1 cellular context compared by ENCODE assay signal in the genomic region with DNA sequence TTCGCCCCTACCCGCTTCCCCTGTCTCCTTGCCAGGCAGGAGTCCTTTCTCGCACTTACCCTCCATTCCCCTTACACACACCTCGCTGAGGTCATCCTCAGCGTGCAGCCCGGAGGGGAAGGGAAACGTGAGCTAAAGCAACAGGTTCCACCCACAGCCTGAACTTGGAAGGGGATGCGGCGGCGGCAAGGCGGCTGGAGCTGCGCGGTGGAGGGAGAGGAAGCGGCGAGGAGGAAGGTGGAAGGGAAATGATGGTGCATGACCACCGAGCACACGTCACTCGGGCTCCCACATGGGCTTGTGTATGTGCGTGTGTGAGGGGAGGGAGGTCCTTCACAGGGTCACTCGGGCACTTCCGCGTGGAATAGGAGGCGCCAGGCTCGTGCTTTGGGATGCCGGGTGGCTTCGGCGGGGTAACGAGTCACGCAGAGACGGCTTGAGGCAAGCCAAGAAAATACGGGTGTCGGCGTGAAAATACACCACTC.
TF ChIP-seq lines count a peak whose summit lies in the region.

No MANE protein-coding gene starts in this region.

TF ChIP-seq in HEK293, 187 proteins besides CTCF, POLR2A, EP300 and RAD21 (continued from another document and continues in another):
- TF ChIP-seq PATZ1 (tag by site-specific recombination; IDR thresholded peaks at IDR 0.05) (0 out of 2 replicates have a peak, but pooled peaks have one; percentile 87), ZNF248 (tag by site-specific recombination; IDR thresholded peaks at IDR 0.05) (no peak), SP7 (tag by site-specific recombination; IDR thresholded peaks at IDR 0.05) (peak; percentile 88; the same call in 1 of the 2 replicates), IKZF3 (tag by site-specific recombination; IDR thresholded peaks at IDR 0.05) (peak; percentile 57), ZBTB21 (tag by site-specific recombination; IDR thresholded peaks at IDR 0.05) (peak; percentile 80), ZNF501 (tag by site-specific recombination; IDR thresholded peaks at IDR 0.05) (peak; percentile 86; the same call in 1 of the 2 replicates), ZNF394 (tag by site-specific recombination; IDR thresholded peaks at IDR 0.05; ENCODE audit: borderline replicate concordance) (0 out of 2 replicates have a peak, but pooled peaks have one; percentile 25), ZNF157 (tag by site-specific recombination; IDR thresholded peaks at IDR 0.05) (no peak), ZNF623 (tag by site-specific recombination; IDR thresholded peaks at IDR 0.05) (no peak), OSR2 (tag by site-specific recombination; IDR thresholded peaks at IDR 0.05) (no peak), KLF17 (tag by site-specific recombination; IDR thresholded peaks at IDR 0.05) (peak; percentile 71), ZBTB26 (tag by site-specific recombination; optimal IDR thresholded peaks at IDR 0.05) (no peak), ZSCAN16 (tag by site-specific recombination; IDR thresholded peaks at IDR 0.05) (no peak), ZBTB1 (tag by site-specific recombination; IDR thresholded peaks at IDR 0.05) (no peak), ZNF791 (tag by site-specific recombination; IDR thresholded peaks at IDR 0.05) (no peak), OVOL3 (tag by site-specific recombination; IDR thresholded peaks at IDR 0.05) (peak; percentile 42; the same call in 1 of the 2 replicates), ZNF221 (tag by site-specific recombination; IDR thresholded peaks at IDR 0.05; ENCODE audit: borderline replicate concordance) (no peak), PRDM1 (tag by site-specific recombination; IDR thresholded peaks at IDR 0.05) (peak; percentile 88), ZNF19 (tag by site-specific recombination; IDR thresholded peaks at IDR 0.05; ENCODE audit: low read depth) (no peak), ZNF571 (tag by site-specific recombination; IDR thresholded peaks at IDR 0.05) (no peak), KLF1 (tag by site-specific recombination; IDR thresholded peaks at IDR 0.05) (peak; percentile 10; the same call in 1 of the 2 replicates), ZNF184 (tag by site-specific recombination; IDR thresholded peaks at IDR 0.05) (no peak), BCL11B (tag by site-specific recombination; IDR thresholded peaks at IDR 0.05; ENCODE audit: low read depth) (peak; percentile 29; the same call in 1 of the 2 replicates), ZFP37 (tag by site-specific recombination; IDR thresholded peaks at IDR 0.05) (peak; percentile 97), ZNF239 (tag by site-specific recombination; IDR thresholded peaks at IDR 0.05) (peak; percentile 32; the same call in 1 of the 2 replicates), SP2 (tag by site-specific recombination; IDR thresholded peaks at IDR 0.05) (peak; percentile 72), ZNF10 (tag by site-specific recombination; IDR thresholded peaks at IDR 0.05) (peak; percentile 40; the same call in 1 of the 2 replicates), ZNF426 (tag by site-specific recombination; IDR thresholded peaks at IDR 0.05) (no peak), ZNF169 (tag by site-specific recombination; IDR thresholded peaks at IDR 0.05) (no peak), ZNF146 (tag by site-specific recombination; IDR thresholded peaks at IDR 0.05) (no peak), ZBTB17 (tag by site-specific recombination; IDR thresholded peaks at IDR 0.05) (peak; percentile 84), ZNF777 (tag by site-specific recombination; IDR thresholded peaks at IDR 0.05; ENCODE audit: borderline replicate concordance) (peak; percentile 43; the same call in 1 of the 2 replicates), ZNF843 (tag by site-specific recombination; IDR thresholded peaks at IDR 0.05) (peak; percentile 63; the same call in 1 of the 2 replicates), ZFHX2 (tag by site-specific recombination; conservative IDR thresholded peaks at IDR 0.05) (peak; percentile 79), MEIS1 (CRISPR knock-in tag; IDR thresholded peaks at IDR 0.05; ENCODE audit: borderline replicate concordance) (no peak), SCRT2 (tag by site-specific recombination; IDR thresholded peaks at IDR 0.05) (peak; percentile 100), ZNF366 (tag by site-specific recombination; conservative IDR thresholded peaks at IDR 0.05) (peak; percentile 79), ZNF785 (tag by site-specific recombination; IDR thresholded peaks at IDR 0.05) (peak; percentile 77), ZNF155 (tag by site-specific recombination; IDR thresholded peaks at IDR 0.05) (no peak), ZNF16 (tag by site-specific recombination; IDR thresholded peaks at IDR 0.05; ENCODE audit: low read depth) (no peak), EGR2 (tag by site-specific recombination; IDR thresholded peaks at IDR 0.05; ENCODE audit: low read depth) (peak; percentile 62), ZNF335 (tag by site-specific recombination; conservative IDR thresholded peaks at IDR 0.05) (peak; percentile 89), PRDM10 (tag by site-specific recombination; IDR thresholded peaks at IDR 0.05) (peak; percentile 98), ZNF561 (tag by site-specific recombination; IDR thresholded peaks at IDR 0.05; ENCODE audit: borderline replicate concordance) (no peak), ZNF792 (tag by site-specific recombination; IDR thresholded peaks at IDR 0.05) (no peak), ATF2 (tag by site-specific recombination; IDR thresholded peaks at IDR 0.05; ENCODE audit: low read depth) (peak; percentile 52; the same call in 1 of the 2 replicates), YY2 (tag by site-specific recombination; IDR thresholded peaks at IDR 0.05) (no peak), ZNF837 (tag by site-specific recombination; IDR thresholded peaks at IDR 0.05) (peak; percentile 45; the same call in 1 of the 2 replicates), ZNF558 (tag by site-specific recombination; IDR thresholded peaks at IDR 0.05) (peak; percentile 13; the same call in 1 of the 2 replicates), ZNF610 (tag by site-specific recombination; IDR thresholded peaks at IDR 0.05; ENCODE audit: borderline replicate concordance) (peak; percentile 59; the same call in 1 of the 2 replicates), WT1 (tag by site-specific recombination; IDR thresholded peaks at IDR 0.05) (0 out of 2 replicates have a peak, but pooled peaks have one; percentile 48), ZNF362 (tag by site-specific recombination; IDR thresholded peaks at IDR 0.05) (no peak), PRDM6 (tag by site-specific recombination; IDR thresholded peaks at IDR 0.05) (no peak), ZNF133 (tag by site-specific recombination; IDR thresholded peaks at IDR 0.05) (peak; percentile 17; the same call in 1 of the 2 replicates)
- TF ChIP-seq, protein P1, sequence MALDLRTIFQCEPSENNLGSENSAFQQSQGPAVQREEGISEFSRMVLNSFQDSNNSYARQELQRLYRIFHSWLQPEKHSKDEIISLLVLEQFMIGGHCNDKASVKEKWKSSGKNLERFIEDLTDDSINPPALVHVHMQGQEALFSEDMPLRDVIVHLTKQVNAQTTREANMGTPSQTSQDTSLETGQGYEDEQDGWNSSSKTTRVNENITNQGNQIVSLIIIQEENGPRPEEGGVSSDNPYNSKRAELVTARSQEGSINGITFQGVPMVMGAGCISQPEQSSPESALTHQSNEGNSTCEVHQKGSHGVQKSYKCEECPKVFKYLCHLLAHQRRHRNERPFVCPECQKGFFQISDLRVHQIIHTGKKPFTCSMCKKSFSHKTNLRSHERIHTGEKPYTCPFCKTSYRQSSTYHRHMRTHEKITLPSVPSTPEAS (tag by site-specific recombination; IDR thresholded peaks at IDR 0.05): 0 out of 2 replicates have a peak, but pooled peaks have one; percentile 27
